Comparison of ENCODE assay signal across 11 cellular contexts in the genomic region with DNA sequence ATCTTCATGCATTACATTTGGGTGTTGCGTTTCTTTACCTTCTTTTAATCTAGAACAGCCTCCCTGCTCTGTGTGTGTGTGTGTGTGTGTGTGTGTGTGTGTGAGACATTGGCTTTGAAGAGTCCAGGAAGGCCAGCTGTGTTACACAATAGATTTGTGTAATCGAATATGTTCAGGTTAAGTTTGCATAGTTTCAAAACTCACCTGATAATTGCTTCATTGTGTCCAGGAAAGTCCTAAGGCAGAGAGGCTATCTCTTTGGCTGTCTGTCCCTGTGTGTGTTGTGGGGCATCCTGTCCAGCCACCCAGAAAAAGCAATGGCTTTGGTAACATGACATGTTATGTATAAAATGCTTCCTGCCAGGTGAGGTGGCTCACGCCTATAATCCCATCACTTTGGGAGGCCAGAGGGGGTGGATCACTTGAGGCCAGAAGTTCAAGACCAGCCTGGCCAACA. TPM values are rescaled to one million over a fixed set of nuclear protein-coding genes. Genes with fewer than 3 reads are reported as not detected.
DNase-seq lines count a peak whose midpoint lies in the region; ATAC-seq, FAIRE-seq and TF ChIP-seq lines count a peak whose summit lies in the region.
"Had no signal": no experiment of that assay in that cellular context is flagged by ENCODE, and none has a peak within 500 bp of the region (broad histone marks: within the 10 kb centered on the region; RNA-seq: fewer than 3 reads in every experiment).

No MANE protein-coding gene starts in this region.

- no peak overlapping the region for H3K9ac ChIP-seq in HepG2 (ENCODE audit: insufficient read depth, low read depth, low read length)

- WGBS in HepG2 (ENCODE audit: low lambda C conversion rate) = 7% methylated on average over 3 of the region's 3 CpGs
- WGBS in thyroid gland, 2 donors = 65 to 72% methylated on average over 3 of the region's 3 CpGs

- H3K9me3 ChIP-seq in HepG2 (ENCODE audit: low read length) = no peaks in the 10 kb centered on the region
- no peaks in the 10 kb centered on the region for H3K9me3 ChIP-seq in thyroid gland

- peaks cover 0 to 15% of the 10 kb centered on the region in 2 donors for H3K36me3 Mint-ChIP-seq in activated naive CD4-positive, alpha-beta T cell treated with anti-CD3 and anti-CD28 coated beads, Interleukin-2, amount 50 U/mL, for 72 hours
- H3K36me3 Mint-ChIP-seq in T-cell (peaks cover 3% of the 10 kb centered on the region), type B pancreatic cell (no peaks in the 10 kb centered on the region)

- H3K4me1 ChIP-seq in HepG2 (ENCODE audit: insufficient read depth, low read length) (peaks cover 68% of the 10 kb centered on the region), thyroid gland (peaks cover 41 to 44% of the 10 kb centered on the region in 2 donors)

- no peak overlapping the region for H3K4me3 Mint-ChIP-seq in T-cell
- H3K4me3 Mint-ChIP-seq in type B pancreatic cell = no peak overlapping the region

- no peak overlapping the region for H2AFZ ChIP-seq in HepG2 (ENCODE audit: low read length)

- TF ChIP-seq EP300 in HepG2 (IDR thresholded peaks at IDR 0.05; ENCODE audit: low read depth in 2 of 2, low read length in 2 of 2) (peak; percentile 41 to 82; a peak in 2 of 4 replicates), HepG2 (CRISPR knock-in tag; IDR thresholded peaks at IDR 0.05; ENCODE audit: borderline replicate concordance) (peak; percentile 32; the same call in 1 of the 2 replicates)

- H3K4me1 Mint-ChIP-seq in T-cell (peaks cover 52 to 64% (median 63%) of the 10 kb centered on the region in 3 donors), type B pancreatic cell (ENCODE audit: unreplicated experiment) (peaks cover 74% of the 10 kb centered on the region)

- peak overlapping the region; percentile 59 for H3K27ac ChIP-seq in HepG2 (ENCODE audit: extremely low read length, insufficient read depth, low read length)
- H3K27ac ChIP-seq in thyroid gland = no peak overlapping the region
- H3K27ac ChIP-seq: C4-2B had no signal

- CTCF ChIA-PET in T-cell (lab: Charles Lee) (no interaction called here), HepG2 (lab: Yijun Ruan, JAX; ENCODE audit: low intra/inter-chr PET ratio, low total read pairs) (no interaction called here)

- in situ Hi-C loops in HepG2 (cut with HindIII; ENCODE audit: extremely low pct_ligation_motif_present, low pct_unique_long_range_greater_than_20kb) = no loop called here

- FAIRE-seq in HepG2 (lab: Jason Lieb, UNC) = peak; percentile 96

- no TSS peak for BruUV-seq in HepG2 (replicated peaks; lab: Mats Ljungman, UMichigan)

- TF ChIP-seq RAD21 in HepG2 (CRISPR knock-in tag; IDR thresholded peaks at IDR 0.05) = no peak

- ATAC-seq in activated naive CD4-positive, alpha-beta T cell treated with anti-CD3 and anti-CD28 coated beads, Interleukin-2, amount 50 U/mL, for 72 hours = no peak
- ATAC-seq in T-cell (replicated peaks in 1 of 4) (no peak), HepG2 (peak; percentile 50), HG02763 (IDR thresholded peaks at IDR 0.05; ENCODE audit: unreplicated experiment) (no peak), GM18511 (IDR thresholded peaks at IDR 0.05; ENCODE audit: unreplicated experiment) (no peak)
- ATAC-seq: Right ventricle myocardium inferior had no signal

- TF ChIP-seq CTCF in HepG2 (CRISPR knock-in tag; IDR thresholded peaks at IDR 0.05) = 0 out of 2 replicates have a peak, but pooled peaks have one; percentile 12
- no peak for TF ChIP-seq CTCF in type B pancreatic cell (conservative IDR thresholded peaks at IDR 0.05)
- no peak for TF ChIP-seq CTCF in thyroid gland (IDR thresholded peaks at IDR 0.05)

- H3K27ac Mint-ChIP-seq in activated naive CD4-positive, alpha-beta T cell treated with anti-CD3 and anti-CD28 coated beads, Interleukin-2, amount 50 U/mL, for 72 hours = peak overlapping the region; percentile 91 to 97
- H3K27ac Mint-ChIP-seq in T-cell = peak overlapping the region; percentile 33 to 53
- H3K27ac Mint-ChIP-seq in type B pancreatic cell = peak overlapping the region; percentile 20

- peak in 1 of 2 donors; percentile 45 for DNase-seq in activated naive CD4-positive, alpha-beta T cell treated with anti-CD3 and anti-CD28 coated beads, Interleukin-2, amount 50 U/mL, for 72 hours (ENCODE audit: low spot score in 2 of 2)
- no peak for DNase-seq in activated naive CD4-positive, alpha-beta T cell treated with Interleukin-2 at 50 U/mL for 16 hours
- DNase-seq in T-cell (no peak), HepG2 (ENCODE audit: low spot score) (peak; percentile 95), type B pancreatic cell (ENCODE audit: extremely low spot score, unreplicated experiment) (no peak), thyroid gland (no peak)
- DNase-seq: cerebellar nuclear complex had no signal

- POLR2A ChIA-PET in T-cell (lab: Charles Lee) = no interaction called here
- POLR2A ChIA-PET in HepG2 (lab: Yijun Ruan, JAX) = interaction anchor here (1.4 to 5.1 kb wide), 3 partner anchors 16 to 40 kb away, joined by 4 to 41 read pairs (median 4); a partner anchor contains a TSS

- peaks cover 4% of the 10 kb centered on the region; the same call in 1 of the 2 replicates for H4K20me1 ChIP-seq in HepG2 (ENCODE audit: insufficient read depth, low read length)

- TF ChIP-seq POLR2A in HepG2 (IDR thresholded peaks at IDR 0.05; ENCODE audit: insufficient read depth in 1 of 2, low read depth in 2 of 2, low read length in 2 of 2) (no peak), thyroid gland (IDR thresholded peaks at IDR 0.05) (no peak)

- no peaks in the 10 kb centered on the region for H3K27me3 ChIP-seq in HepG2 (ENCODE audit: control insufficient read depth in 1 of 2, insufficient read depth in 2 of 2, low read length in 2 of 2)
- H3K27me3 ChIP-seq in thyroid gland = no peaks in the 10 kb centered on the region

- H3K27me3 Mint-ChIP-seq in T-cell = no peaks in the 10 kb centered on the region
- H3K27me3 Mint-ChIP-seq in type B pancreatic cell = no peaks in the 10 kb centered on the region

- H3K9me3 Mint-ChIP-seq in activated naive CD4-positive, alpha-beta T cell treated with anti-CD3 and anti-CD28 coated beads, Interleukin-2, amount 50 U/mL, for 72 hours = no peaks in the 10 kb centered on the region
- no peaks in the 10 kb centered on the region for H3K9me3 Mint-ChIP-seq in T-cell
- H3K9me3 Mint-ChIP-seq in type B pancreatic cell = no peaks in the 10 kb centered on the region

- peak overlapping the region; percentile 28; the same call in 1 of the 2 replicates for H3K4me2 ChIP-seq in HepG2 (ENCODE audit: low read depth, low read length)

- intact Hi-C loops in HepG2 (cut with micrococcal nuclease; ENCODE audit: unreplicated experiment) = loop anchor here (1.0 to 5.0 kb wide), 2 partner anchors 16 to 36 kb away; a partner anchor contains a TSS
- intact Hi-C loops in thyroid gland (cut with DNase I) = no loop called here

- H3K79me2 ChIP-seq in HepG2 (ENCODE audit: insufficient read depth, low read length) = peaks cover 20% of the 10 kb centered on the region

- H3K36me3 ChIP-seq in HepG2 (replicated peaks in 1 of 2; ENCODE audit: control insufficient read depth in 1 of 2, insufficient read depth in 2 of 2, low read length in 2 of 2) (no peaks in the 10 kb centered on the region; a peak in 2 of 5 replicates), thyroid gland (no peaks in the 10 kb centered on the region)

- no peak overlapping the region for H3K4me3 ChIP-seq in HepG2 (replicated peaks in 1 of 3; ENCODE audit: insufficient read depth in 1 of 3, low read depth in 2 of 3, low read length in 3 of 3)
- no peak overlapping the region for H3K4me3 ChIP-seq in thyroid gland (replicated peaks in 1 of 3)

TF ChIP-seq in HepG2, 621 proteins besides CTCF, POLR2A, EP300 and RAD21 (continues in another document):
- no peak for TF ChIP-seq SUZ12 (IDR thresholded peaks at IDR 0.05; ENCODE audit: low read depth, low read length)
- TF ChIP-seq ZFP82 (CRISPR knock-in tag; IDR thresholded peaks at IDR 0.05; ENCODE audit: borderline replicate concordance) = no peak
- no peak for TF ChIP-seq ZNF143 (CRISPR knock-in tag; IDR thresholded peaks at IDR 0.05)
- 0 out of 2 replicates have a peak, but pooled peaks have one; percentile 24 for TF ChIP-seq ZNF746 (CRISPR knock-in tag; IDR thresholded peaks at IDR 0.05)
- TF ChIP-seq AKAP8 (CRISPR knock-in tag; IDR thresholded peaks at IDR 0.05) = no peak

RNA-seq across cellular contexts. Expression of a gene that starts 37.5 kb away (rescaled TPM):
- total RNA-seq in activated naive CD4-positive, alpha-beta T cell treated with anti-CD3 and anti-CD28 coated beads, Interleukin-2, amount 50 U/mL, for 72 hours = 10 to 100 TPM; 13.2 to 28.1 TPM
- total RNA-seq in T-cell = 10 to 100 TPM; 11.8 to 21.2 (median 17.7) TPM
- 15.0 and 20.6 TPM in 2 replicates for total RNA-seq in HepG2 (2016; rRNA removed; fragmentation: Illumina TruSeq; extraction: Trizol)
- total RNA-seq in HepG2 (2016; cell fraction: cytosol; rRNA removed; fragmentation: Illumina TruSeq; extraction: Trizol; ENCODE audit: low read depth) = 7.6 and 7.9 TPM in 2 replicates
- total RNA-seq in HepG2 (2016; cell fraction: insoluble cytoplasmic fraction; rRNA removed; fragmentation: Illumina TruSeq; extraction: Trizol) = 12.0 and 18.4 TPM in 2 replicates
- total RNA-seq in HepG2 (2016; cell fraction: membrane; rRNA removed; fragmentation: Illumina TruSeq; extraction: Trizol) = 15.9 and 16.0 TPM in 2 replicates
- 9.6 and 12.6 TPM in 2 replicates for total RNA-seq in HepG2 (2016; cell fraction: nucleus; rRNA removed; fragmentation: Illumina TruSeq; extraction: Trizol)
- polyA plus RNA-seq in HepG2 (2011; rRNA removed) = 4.7 and 5.8 TPM in 2 replicates
- 4.2 and 5.3 TPM in 2 replicates for polyA plus RNA-seq in HepG2 (2011; cell fraction: cytosol; rRNA removed)
- polyA plus RNA-seq in HepG2 (2011; cell fraction: nucleus; rRNA removed) = 9.8 and 12.1 TPM in 2 replicates
- polyA plus RNA-seq in HepG2 (2012) = 18.0 and 18.4 TPM in 2 replicates
- polyA plus RNA-seq in HepG2 (2016; cell fraction: cytosol; fragmentation: Illumina TruSeq; extraction: Trizol; ENCODE audit: low read depth) = 4.1 and 5.2 TPM in 2 replicates
- 18.4 and 27.3 TPM in 2 replicates for polyA plus RNA-seq in HepG2 (2016; cell fraction: insoluble cytoplasmic fraction; fragmentation: Illumina TruSeq; extraction: Trizol; ENCODE audit: low read depth)
- 13.8 and 17.5 TPM in 2 replicates for polyA plus RNA-seq in HepG2 (2016; cell fraction: membrane; fragmentation: Illumina TruSeq; extraction: Trizol; ENCODE audit: low read depth)
- 30.8 and 43.0 TPM in 2 replicates for polyA plus RNA-seq in HepG2 (2016; cell fraction: nucleus; fragmentation: Illumina TruSeq; extraction: Trizol; ENCODE audit: insufficient read depth, low read depth)
- polyA minus RNA-seq in HepG2 (2011; rRNA and poly(A)+ RNA removed; ENCODE audit: low replicate concordance) = 14.3 and 17.4 TPM in 2 replicates
- 7.8 and 14.2 TPM in 2 replicates for polyA minus RNA-seq in HepG2 (2011; cell fraction: cytosol; rRNA and poly(A)+ RNA removed)
- 5.2 and 7.0 TPM in 2 replicates for polyA minus RNA-seq in HepG2 (2011; cell fraction: nucleus; rRNA and poly(A)+ RNA removed)
- total RNA-seq in type B pancreatic cell (ENCODE audit: low replicate concordance) = 34.7 and 47.2 TPM in 2 replicates
- 10 to 100 TPM in 3 of 4 donors, 1 to 10 TPM in 1; 8.9 to 17.2 (median 11.5) TPM for total RNA-seq in thyroid gland

Comparison
In these comparisons a context has a peak if more than half of its experiments do, and no peak if none do; other contexts are left out.
1. H3K27ac Mint-ChIP-seq: peak in every context shown above with its lines; median percentile 94 in activated naive CD4-positive, alpha-beta T cell treated with anti-CD3 and anti-CD28 coated beads, Interleukin-2, amount 50 U/mL, for 72 hours; 43 in T-cell; 20 in type B pancreatic cell.